18 cellular contexts compared by ENCODE assay signal in genomic region chr22:20951151-20951931, GRCh38. TPM values are rescaled to one million over a fixed set of nuclear protein-coding genes. Genes with fewer than 3 reads are reported as not detected.
DNase-seq lines count a peak whose midpoint lies in the region; ATAC-seq, FAIRE-seq and TF ChIP-seq lines count a peak whose summit lies in the region.
"Had no signal": no experiment of that assay in that cellular context is flagged by ENCODE, and none has a peak within 500 bp of the region (broad histone marks: within the 10 kb centered on the region; RNA-seq: fewer than 3 reads in every experiment).

No MANE protein-coding gene starts in this region.

- POLR2A ChIA-PET in WTC11 (lab: Charles Lee), result no interaction called here

- FAIRE-seq in islet of Langerhans (lab: Jason Lieb, UNC), result peak; percentile 87

- BruUV-seq in Calu3 (replicated peaks; lab: Mats Ljungman, UMichigan), result no TSS peak

- H3K27me3 Mint-ChIP-seq in Calu3 (ENCODE audit: unreplicated experiment) (no peaks in the 10 kb centered on the region), WTC11 (ENCODE audit: low read depth) (0 out of 2 replicates have a peak, but pooled peaks cover under 1% of the 10 kb centered on the region)

- peaks cover 63% of the 10 kb centered on the region for H3K4me1 Mint-ChIP-seq in Calu3 (ENCODE audit: low read depth, unreplicated experiment)
- H3K4me1 Mint-ChIP-seq in WTC11, result peaks cover 15% of the 10 kb centered on the region
- H3K4me1 Mint-ChIP-seq: mesothelial cell of epicardium had no signal

- peak overlapping the region; percentile 44 for H3K4me3 Mint-ChIP-seq in Calu3 (ENCODE audit: low read depth, unreplicated experiment)
- H3K4me3 Mint-ChIP-seq in WTC11, result no peak overlapping the region
- H3K4me3 Mint-ChIP-seq: mesothelial cell of epicardium; stimulated activated naive CD8-positive, alpha-beta T cell treated with anti-CD3 and anti-CD28 coated beads, Interleukin-15, Interleukin-2, amounts not matched to agents 100 ng/mL and 50 ng/mL, for 24 hours had no signal

- H3K36me3 Mint-ChIP-seq in Calu3 (ENCODE audit: insufficient read depth, unreplicated experiment) (peaks cover 67% of the 10 kb centered on the region), WTC11 (peaks cover 42% of the 10 kb centered on the region)

- CTCF ChIA-PET in Calu3 (lab: Charles Lee) (interaction anchor here (1.0 to 3.4 kb wide), 12 partner anchors 10 to 442 kb away, joined by 3 to 26 read pairs (median 7); partner anchors contain the start of genes CRKL and LZTR1), WTC11 (lab: Charles Lee) (interaction anchor here (0.6 to 1.1 kb wide), 3 partner anchors 31 to 168 kb away, joined by 3 read pairs; partner anchors contain the start of gene LZTR1)

- H3K9me3 Mint-ChIP-seq in Calu3 (ENCODE audit: low read depth, unreplicated experiment), result no peaks in the 10 kb centered on the region
- H3K9me3 Mint-ChIP-seq in WTC11, result no peaks in the 10 kb centered on the region
- H3K9me3 Mint-ChIP-seq: mesothelial cell of epicardium; stimulated activated naive CD8-positive, alpha-beta T cell treated with anti-CD3 and anti-CD28 coated beads, Interleukin-15, Interleukin-2, amounts not matched to agents 100 ng/mL and 50 ng/mL, for 24 hours had no signal

- peak overlapping the region; percentile 71 for H3K27ac Mint-ChIP-seq in Calu3 (ENCODE audit: unreplicated experiment)
- 0 out of 2 replicates have a peak overlapping the region, but pooled peaks have one; percentile 53 for H3K27ac Mint-ChIP-seq in WTC11
- H3K27ac Mint-ChIP-seq: mesothelial cell of epicardium; stimulated activated naive CD8-positive, alpha-beta T cell treated with anti-CD3 and anti-CD28 coated beads, Interleukin-15, Interleukin-2, amounts not matched to agents 100 ng/mL and 50 ng/mL, for 24 hours had no signal

- TF ChIP-seq CTCF in Calu3 (IDR thresholded peaks at IDR 0.05; ENCODE audit: unreplicated experiment), result no peak
- TF ChIP-seq CTCF in WTC11 (IDR thresholded peaks at IDR 0.05), result no peak

- no peak for ATAC-seq in WTC11
- no peak for ATAC-seq in GM18868 (IDR thresholded peaks at IDR 0.05; ENCODE audit: unreplicated experiment)
- ATAC-seq in GM19467 (IDR thresholded peaks at IDR 0.05; ENCODE audit: unreplicated experiment), result no peak
- ATAC-seq: heart left ventricle, right cardiac atrium had no signal

- intact Hi-C loops in Calu3 (cut with micrococcal nuclease; ENCODE audit: unreplicated experiment), result loop anchor here (5.0 kb wide), 1 partner anchor 34 kb away; the partner anchor contains the start of gene CRKL

- DNase-seq in Calu3 (no peak), WTC11 (ENCODE audit: low spot score) (no peak), renal cortical epithelial cell (ENCODE audit: low read depth) (peak; percentile 64), HUDEP-2 (lab: John Stamatoyannopoulos, UW; ENCODE audit: unreplicated experiment in 76 of 76) (no peak), OCI-M1 (lab: John Stamatoyannopoulos, UW) (no peak)
- DNase-seq: activated CD8-positive, alpha-beta memory T cell treated with anti-CD3 and anti-CD28 coated beads, Interleukin-2, amount 50 U/mL, for 4 hours; erythroblast; heart left ventricle; MM.1S; NCI-H1930; NCI-H510A; right cardiac atrium had no signal

TF ChIP-seq in WTC11, 78 proteins besides CTCF, POLR2A, EP300 and RAD21:
- TF ChIP-seq ZNF416 (CRISPR knock-in tag; IDR thresholded peaks at IDR 0.05), result no peak

RNA-seq across cellular contexts. Expression of gene AIFM3, which starts 15.7 kb away (rescaled TPM):
- total RNA-seq in Calu3 (2022) (3.1 and 4.2 TPM in 2 replicates), WTC11 (2021) (2.6 to 3.4 TPM (median 2.8 TPM) in 3 replicates), renal cortical epithelial cell (0.17 and 0.99 TPM in 2 replicates)
- total RNA-seq: vagina had no signal

RNA-seq across cellular contexts. Expression of gene LZTR1, which starts 30.8 kb away (rescaled TPM):
- 49.3 and 55.4 TPM in 2 replicates for total RNA-seq in Calu3 (2022)
- total RNA-seq in WTC11 (2021), result 38.3 to 44.5 TPM (median 40.1 TPM) in 3 replicates
- total RNA-seq in renal cortical epithelial cell, result 28.7 and 63.5 TPM in 2 replicates

RNA-seq across cellular contexts. Expression of gene CRKL, which starts 34.1 kb away (rescaled TPM):
- total RNA-seq in Calu3 (2022), result 68.0 and 69.9 TPM in 2 replicates
- total RNA-seq in WTC11 (2021), result 113 to 115 TPM (median 114 TPM) in 3 replicates
- total RNA-seq in renal cortical epithelial cell, result 48.1 and 66.8 TPM in 2 replicates

RNA-seq across cellular contexts. Expression of gene THAP7, which starts 50.6 kb away (rescaled TPM):
- total RNA-seq in Calu3 (2022) (24.5 and 25.3 TPM in 2 replicates), WTC11 (2021) (18.7 to 23.9 TPM (median 19.3 TPM) in 3 replicates), renal cortical epithelial cell (11.4 and 16.3 TPM in 2 replicates)
